In the genomic region with DNA sequence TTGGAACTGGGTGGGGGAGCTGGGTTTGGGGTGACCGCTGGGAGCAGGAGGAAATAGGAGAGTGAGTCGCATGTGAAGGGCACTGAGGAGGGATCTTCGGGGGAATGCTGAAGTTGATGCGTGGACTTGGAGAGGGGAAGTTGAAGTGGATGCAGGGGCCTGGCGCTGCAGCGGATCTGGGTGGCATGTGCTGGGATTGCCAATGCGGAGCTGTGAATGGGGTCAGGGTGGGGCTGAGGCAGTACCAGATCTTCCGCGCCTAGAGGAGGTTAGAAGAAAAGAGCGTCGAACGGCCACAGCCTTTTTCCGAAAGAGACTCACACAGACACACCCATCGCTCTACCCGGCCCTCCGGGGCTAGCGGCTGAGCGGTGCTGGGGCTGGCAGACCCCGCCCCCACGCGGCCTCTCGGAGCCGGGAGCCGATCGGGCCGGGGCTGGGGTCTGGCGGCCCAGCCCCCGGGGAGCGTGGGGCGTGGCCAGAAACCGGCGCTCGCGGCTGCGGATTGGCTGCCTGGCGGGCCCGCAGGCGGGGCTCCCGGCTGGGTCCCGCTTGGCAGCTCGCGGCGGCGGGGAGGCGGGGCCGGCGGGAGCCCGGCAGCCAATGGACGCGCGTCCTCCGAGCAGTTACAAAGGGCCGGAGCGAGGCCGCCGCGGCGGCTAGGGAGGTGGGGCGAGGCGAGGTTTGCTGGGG, we compare ENCODE assay signal across 8 cellular contexts. TPM values are rescaled to one million over a fixed set of nuclear protein-coding genes. Genes with fewer than 3 reads are reported as not detected.
A peak's percentile ranks its signal among the peaks of the same experiment; 100 is the strongest.
DNase-seq lines count a peak whose midpoint lies in the region; ATAC-seq and TF ChIP-seq lines count a peak whose summit lies in the region.

Gene TGFBR1, plus strand, starts transcription at position 655 of the 693 bp plus-strand sequence. CDS start 93 bp downstream, outside the sequence.

- peak; percentile 86 for ATAC-seq in foreskin keratinocyte

- H3F3A ChIP-seq in MM.1S (ENCODE audit: insufficient read depth, low read length) (0 out of 2 replicates have a peak, but pooled peaks cover 5% of the 10 kb centered on the region), neural progenitor cell (ENCODE audit: low read depth) (peaks cover 22% of the 10 kb centered on the region)

- peaks cover 15% of the 10 kb centered on the region for H3K36me3 Mint-ChIP-seq in neural progenitor cell

- no peaks in the 10 kb centered on the region for H3K9me3 ChIP-seq in ES-I3 (ENCODE audit: control insufficient read depth, insufficient read depth, low read length)
- no peaks in the 10 kb centered on the region for H3K9me3 ChIP-seq in MM.1S (replicated peaks; ENCODE audit: insufficient read depth, low read length)
- no peaks in the 10 kb centered on the region for H3K9me3 ChIP-seq in SJSA1 (replicated peaks)
- H3K9me3 ChIP-seq in neural progenitor cell (ENCODE audit: low read depth): no peaks in the 10 kb centered on the region

- H3K9ac ChIP-seq in ES-I3 (ENCODE audit: low read depth, low read length) (peak within 1 kb of the TSS; percentile 74), MM.1S (ENCODE audit: low read length) (peak within 1 kb of the TSS; percentile 52; the same call in 1 of the 2 replicates), neural progenitor cell (peak within 1 kb of the TSS; percentile 76)

- H3K4me3 Mint-ChIP-seq in neural progenitor cell: peak within 1 kb of the TSS; percentile 89

- H2AFZ ChIP-seq in MM.1S (ENCODE audit: low read length) (peak within 1 kb of the TSS; percentile 88), neural progenitor cell (replicated peaks) (peak within 1 kb of the TSS; percentile 80)

- no peak within 1 kb of the TSS for H3K27ac ChIP-seq in MM.1S (ENCODE audit: low read length)
- peak within 1 kb of the TSS; percentile 62 for H3K27ac ChIP-seq in SJSA1
- peak within 1 kb of the TSS; percentile 87 for H3K27ac ChIP-seq in foreskin keratinocyte
- peak within 1 kb of the TSS; percentile 59 for H3K27ac ChIP-seq in neural progenitor cell

- H3K79me2 ChIP-seq in MM.1S (ENCODE audit: low read length) (peaks cover 11% of the 10 kb centered on the region; the same call in 1 of the 2 replicates), neural progenitor cell (ENCODE audit: low read depth) (peaks cover 43% of the 10 kb centered on the region)

- H3K9me2 ChIP-seq in MM.1S (replicated peaks; ENCODE audit: insufficient read depth, low read length): no peaks in the 10 kb centered on the region

- H3K4me1 ChIP-seq in ES-I3 (ENCODE audit: insufficient read depth, low read length) (peaks cover 10% of the 10 kb centered on the region), MM.1S (ENCODE audit: low read length) (no peaks in the 10 kb centered on the region), SJSA1 (replicated peaks) (peaks cover 19% of the 10 kb centered on the region), foreskin keratinocyte (peaks cover 25% of the 10 kb centered on the region), neural progenitor cell (peaks cover 36% of the 10 kb centered on the region)

- H3K36me3 ChIP-seq in ES-I3 (ENCODE audit: insufficient read depth, low read length) (no peaks in the 10 kb centered on the region), MM.1S (replicated peaks; ENCODE audit: insufficient read depth, low read length) (no peaks in the 10 kb centered on the region), SJSA1 (no peaks in the 10 kb centered on the region; the same call in 1 of the 2 replicates), neural progenitor cell (no peaks in the 10 kb centered on the region)

- 0 out of 2 replicates have a peak, but pooled peaks have one; percentile 4 for TF ChIP-seq CTCF in MM.1S (IDR thresholded peaks at IDR 0.05; ENCODE audit: low read length)
- TF ChIP-seq CTCF in foreskin keratinocyte (conservative IDR thresholded peaks at IDR 0.05): peak; percentile 49
- no peak for TF ChIP-seq CTCF in neural progenitor cell (IDR thresholded peaks at IDR 0.05)

- peaks cover 39% of the 10 kb centered on the region for H3K4me1 Mint-ChIP-seq in neural progenitor cell

- peaks cover 6% of the 10 kb centered on the region for H3K27me3 Mint-ChIP-seq in neural progenitor cell (ENCODE audit: insufficient read depth, low read depth)

- H3K4me2 ChIP-seq in MM.1S (ENCODE audit: low read depth, low read length) (peak within 1 kb of the TSS; percentile 99), neural progenitor cell (peak within 1 kb of the TSS; percentile 87)

- H3K9me3 Mint-ChIP-seq in neural progenitor cell: peaks cover 8% of the 10 kb centered on the region

- H4K20me1 ChIP-seq in MM.1S (ENCODE audit: insufficient read depth, low read length) (no peaks in the 10 kb centered on the region), neural progenitor cell (ENCODE audit: low read depth) (peaks cover 42% of the 10 kb centered on the region)

- H3K4me3 ChIP-seq in MM.1S (ENCODE audit: low read length) (peak within 1 kb of the TSS; percentile 79), SJSA1 (peak within 1 kb of the TSS; percentile 81), neural progenitor cell (peak within 1 kb of the TSS; percentile 94)

- DNase-seq in HCEC 1CT: peak; percentile 92
- peak; percentile 95 for DNase-seq in MM.1S
- peak; percentile 90 to 93 for DNase-seq in SJSA1 (ENCODE audit: low read depth in 1 of 2, low spot score in 2 of 2)
- peak; percentile 65 to 88 (median 76) for DNase-seq in activated naive CD4-positive, alpha-beta T cell (lab: John Stamatoyannopoulos, UW)
- DNase-seq in foreskin keratinocyte: peak in 1 of 2 donors; percentile 86
- DNase-seq in neural progenitor cell (ENCODE audit: low spot score): peak; percentile 99
- DNase-seq in stromal cell of bone marrow (ENCODE audit: low read depth): peak; percentile 87

- H3K27ac Mint-ChIP-seq in neural progenitor cell: peak within 1 kb of the TSS; percentile 48

- H3K27me3 ChIP-seq in MM.1S (replicated peaks; ENCODE audit: insufficient read depth, low read length): no peaks in the 10 kb centered on the region; the same call in 1 of the 2 replicates
- no peaks in the 10 kb centered on the region for H3K27me3 ChIP-seq in SJSA1 (replicated peaks)
- H3K27me3 ChIP-seq in foreskin keratinocyte: no peaks in the 10 kb centered on the region
- peaks cover 16% of the 10 kb centered on the region for H3K27me3 ChIP-seq in neural progenitor cell

RNA-seq across cellular contexts. Expression of gene TGFBR1, which starts in this region (rescaled TPM):
- total RNA-seq in SJSA1 (2014; rRNA removed; shearing (Covaris generic)): 29.3 and 36.0 TPM in 2 replicates
- total RNA-seq in foreskin keratinocyte (36.1 and 41.6 TPM in 2 replicates), neural progenitor cell (ENCODE audit: low replicate concordance) (86.8 and 138 TPM in 2 replicates)
- 7.8 and 9.2 TPM in 2 replicates for polyA plus RNA-seq in foreskin keratinocyte
